9 cellular contexts compared by ENCODE assay signal in the genomic region with DNA sequence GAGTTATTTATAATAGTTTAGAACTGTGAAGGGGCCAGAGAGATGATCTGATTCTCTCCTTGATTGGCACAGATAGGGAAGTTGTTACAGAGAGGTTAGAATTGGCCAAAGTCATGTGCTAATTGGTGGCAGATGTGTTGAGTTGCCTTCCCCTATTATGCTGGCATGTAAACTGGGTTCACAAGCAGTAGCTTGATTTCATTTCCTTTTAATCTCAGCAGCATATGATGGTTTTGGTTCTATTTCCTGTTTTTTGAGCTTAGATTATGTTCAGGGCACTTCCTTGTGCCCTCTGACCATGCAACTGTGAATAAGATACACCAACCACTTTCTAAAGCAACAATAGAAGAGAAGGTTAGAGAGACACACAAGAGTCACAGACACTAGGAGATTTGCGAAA. TPM values are rescaled to one million over a fixed set of nuclear protein-coding genes. Genes with fewer than 3 reads are reported as not detected.
DNase-seq lines count a peak whose midpoint lies in the region; ATAC-seq and TF ChIP-seq lines count a peak whose summit lies in the region.
"Had no signal": no experiment of that assay in that cellular context is flagged by ENCODE, and none has a peak within 500 bp of the region (broad histone marks: within the 10 kb centered on the region; RNA-seq: fewer than 3 reads in every experiment).

No MANE protein-coding gene starts in this region.

- CTCF ChIA-PET in CD8-positive, alpha-beta T cell (lab: Charles Lee), result interaction anchor here (0.9 to 1.0 kb wide), 2 partner anchors 14 to 25 kb away, joined by 4 read pairs; no protein-coding TSS in a partner anchor
- CTCF ChIA-PET in activated CD4-positive, alpha-beta T cell treated with anti-CD3 and anti-CD28 coated beads, Interleukin-2, amount 10 ng/mL, durations not matched to agents 7 days and 5 days (lab: Charles Lee), result interaction anchor here (1.5 to 1.6 kb wide), 2 partner anchors 10 to 16 kb away, joined by 4 to 6 read pairs; a partner anchor contains a TSS

- H3K9me3 ChIP-seq in CD8-positive, alpha-beta T cell (ENCODE audit: low read length), result no peaks in the 10 kb centered on the region
- H3K9me3 ChIP-seq in gastroesophageal sphincter, result no peaks in the 10 kb centered on the region

- TF ChIP-seq EP300 in gastroesophageal sphincter (IDR thresholded peaks at IDR 0.05), result no peak

- H3K27me3 ChIP-seq in CD8-positive, alpha-beta T cell (ENCODE audit: insufficient read depth, low read length), result no peaks in the 10 kb centered on the region
- H3K27me3 ChIP-seq in gastroesophageal sphincter, result no peaks in the 10 kb centered on the region

- no peak overlapping the region for H3K4me3 Mint-ChIP-seq in CD8-positive, alpha-beta T cell
- no peak overlapping the region for H3K4me3 Mint-ChIP-seq in activated CD4-positive, alpha-beta T cell treated with anti-CD3 and anti-CD28 coated beads, Interleukin-2, amount 10 ng/mL, durations not matched to agents 7 days and 5 days

- H3K9me3 Mint-ChIP-seq in CD8-positive, alpha-beta T cell, result no peaks in the 10 kb centered on the region
- H3K9me3 Mint-ChIP-seq in activated CD4-positive, alpha-beta T cell treated with anti-CD3 and anti-CD28 coated beads, Interleukin-2, amount 10 ng/mL, durations not matched to agents 7 days and 5 days, result no peaks in the 10 kb centered on the region

- peaks cover 10% of the 10 kb centered on the region for H3K36me3 ChIP-seq in CD8-positive, alpha-beta T cell (ENCODE audit: insufficient read depth, low read length)
- H3K36me3 ChIP-seq in gastroesophageal sphincter, result peaks cover 0 to 71% of the 10 kb centered on the region in 2 donors

- peak; percentile 51 for ATAC-seq in CD8-positive, alpha-beta T cell
- ATAC-seq in GM21447 (IDR thresholded peaks at IDR 0.05; ENCODE audit: unreplicated experiment) (peak; percentile 87), HG03520 (IDR thresholded peaks at IDR 0.05; ENCODE audit: unreplicated experiment) (peak; percentile 72), gastroesophageal sphincter (peak; percentile 71)
- ATAC-seq: K562 had no signal

- no peak for TF ChIP-seq POLR2A in gastroesophageal sphincter (IDR thresholded peaks at IDR 0.05)

- POLR2A ChIA-PET in CD8-positive, alpha-beta T cell (lab: Charles Lee), result interaction anchor here (0.5 to 1.9 kb wide), 4 partner anchors 16 to 26 kb away, joined by 3 to 13 read pairs (median 4); a partner anchor contains a TSS
- POLR2A ChIA-PET in activated CD4-positive, alpha-beta T cell treated with anti-CD3 and anti-CD28 coated beads, Interleukin-2, amount 10 ng/mL, durations not matched to agents 7 days and 5 days (lab: Charles Lee), result no interaction called here

- H3K4me1 ChIP-seq in CD8-positive, alpha-beta T cell (ENCODE audit: insufficient read depth, low read length), result peaks cover 18% of the 10 kb centered on the region
- no peaks in the 10 kb centered on the region for H3K4me1 ChIP-seq in gastroesophageal sphincter

- DNase-seq in CD8-positive, alpha-beta T cell, result no peak
- no peak for DNase-seq in activated CD4-positive, alpha-beta T cell treated with anti-CD3 and anti-CD28 coated beads, Interleukin-2, amount 10 ng/mL, durations not matched to agents 7 days and 5 days
- DNase-seq in retina (no peak), NCI-H446 (lab: John Stamatoyannopoulos, UW) (no peak), activated T-cell treated with anti-CD3 and anti-CD28 coated beads for 4 hours (no peak)

- H3K4me3 ChIP-seq in CD8-positive, alpha-beta T cell (ENCODE audit: low read depth, low read length), result no peak overlapping the region
- no peak overlapping the region for H3K4me3 ChIP-seq in gastroesophageal sphincter
- H3K4me3 ChIP-seq: K562 had no signal

- intact Hi-C loops in CD8-positive, alpha-beta T cell (cut with DNase I, micrococcal nuclease), result no loop called here

- H3K4me1 Mint-ChIP-seq in CD8-positive, alpha-beta T cell (ENCODE audit: low read depth), result peaks cover 10% of the 10 kb centered on the region
- no peaks in the 10 kb centered on the region for H3K4me1 Mint-ChIP-seq in activated CD4-positive, alpha-beta T cell treated with anti-CD3 and anti-CD28 coated beads, Interleukin-2, amount 10 ng/mL, durations not matched to agents 7 days and 5 days

- H3K36me3 Mint-ChIP-seq in CD8-positive, alpha-beta T cell, result peaks cover 44% of the 10 kb centered on the region
- H3K36me3 Mint-ChIP-seq in activated CD4-positive, alpha-beta T cell treated with anti-CD3 and anti-CD28 coated beads, Interleukin-2, amount 10 ng/mL, durations not matched to agents 7 days and 5 days (ENCODE audit: low read depth), result peaks cover 39% of the 10 kb centered on the region

- H3K27me3 Mint-ChIP-seq in CD8-positive, alpha-beta T cell (ENCODE audit: low read depth), result no peaks in the 10 kb centered on the region
- no peaks in the 10 kb centered on the region for H3K27me3 Mint-ChIP-seq in activated CD4-positive, alpha-beta T cell treated with anti-CD3 and anti-CD28 coated beads, Interleukin-2, amount 10 ng/mL, durations not matched to agents 7 days and 5 days

- no peak for TF ChIP-seq CTCF in CD8-positive, alpha-beta T cell (IDR thresholded peaks at IDR 0.05)
- TF ChIP-seq CTCF in gastroesophageal sphincter (IDR thresholded peaks at IDR 0.05), result no peak

- WGBS in gastroesophageal sphincter (ENCODE audit: low coverage in 1 of 2), 2 donors, result 80% methylated on average over 1 of the region's 1 CpG; no CpG with 5 or more reads in 1 of the 2 donors

- no peak overlapping the region for H3K27ac ChIP-seq in CD8-positive, alpha-beta T cell (ENCODE audit: low read depth, low read length)
- H3K27ac ChIP-seq in gastroesophageal sphincter, result no peak overlapping the region

- H3K27ac Mint-ChIP-seq in CD8-positive, alpha-beta T cell, result no peak overlapping the region
- H3K27ac Mint-ChIP-seq in activated CD4-positive, alpha-beta T cell treated with anti-CD3 and anti-CD28 coated beads, Interleukin-2, amount 10 ng/mL, durations not matched to agents 7 days and 5 days, result no peak overlapping the region

RNA-seq across cellular contexts. Expression of a gene that starts 16.5 kb away (rescaled TPM):
- total RNA-seq in CD8-positive, alpha-beta T cell, result 1 to 10 TPM; 5.8 to 6.4 TPM
- total RNA-seq in gastroesophageal sphincter, result 10 to 100 TPM; 13.7 to 18.3 (median 14.7) TPM
- 10 to 100 TPM; 24.8 to 29.4 TPM for total RNA-seq in activated CD4-positive, alpha-beta T cell treated with anti-CD3 and anti-CD28 coated beads, Interleukin-2, amount 10 ng/mL, durations not matched to agents 7 days and 5 days

RNA-seq across cellular contexts. Expression of a gene that starts 59.6 kb away (rescaled TPM):
- 1 to 10 TPM; 4.6 to 6.3 TPM for total RNA-seq in CD8-positive, alpha-beta T cell
- total RNA-seq in gastroesophageal sphincter, result 10 to 100 TPM; 18.3 to 28.2 (median 23.0) TPM
- 10 to 100 TPM; 18.7 to 20.4 TPM for total RNA-seq in activated CD4-positive, alpha-beta T cell treated with anti-CD3 and anti-CD28 coated beads, Interleukin-2, amount 10 ng/mL, durations not matched to agents 7 days and 5 days
